12 cellular contexts compared by ENCODE assay signal in genomic region chr13:35252536-35253205, GRCh38.
A peak's percentile ranks its signal among the peaks of the same experiment; 100 is the strongest.
DNase-seq lines count a peak whose midpoint lies in the region; ATAC-seq and TF ChIP-seq lines count a peak whose summit lies in the region.
"Had no signal": no experiment of that assay in that cellular context is flagged by ENCODE, and none has a peak within 500 bp of the region (broad histone marks: within the 10 kb centered on the region; RNA-seq: fewer than 3 reads in every experiment).

No MANE protein-coding gene starts in this region.

- ATAC-seq in GM23338 (no peak), HG03354 (IDR thresholded peaks at IDR 0.05; ENCODE audit: poor library complexity, severe bottlenecking, unreplicated experiment) (peak; percentile 95)
- ATAC-seq: sciatic nerve had no signal

- no peaks in the 10 kb centered on the region for H3K79me2 ChIP-seq in GM23338 (replicated peaks; ENCODE audit: insufficient read depth)
- H3K79me2 ChIP-seq: hepatocyte had no signal

- H3K27me3 ChIP-seq in GM23338 (ENCODE audit: insufficient read depth), result no peaks in the 10 kb centered on the region
- H3K27me3 ChIP-seq: hepatocyte had no signal

- no peaks in the 10 kb centered on the region for H3K27me3 Mint-ChIP-seq in GM23338 (ENCODE audit: insufficient read depth, low read depth, poor library complexity)
- H3K27me3 Mint-ChIP-seq in neural crest cell (ENCODE audit: low read depth), result no peaks in the 10 kb centered on the region

- H3K27ac Mint-ChIP-seq in GM23338, result 0 out of 2 replicates have a peak overlapping the region, but pooled peaks have one; percentile 11
- H3K27ac Mint-ChIP-seq in neural crest cell (ENCODE audit: unreplicated experiment), result peak overlapping the region; percentile 50

- H3K4me3 ChIP-seq in GM23338, result no peak overlapping the region
- H3K4me3 ChIP-seq: hepatocyte had no signal

- H3K9me3 Mint-ChIP-seq in GM23338 (peaks cover 16% of the 10 kb centered on the region), neural crest cell (peaks cover 2% of the 10 kb centered on the region)

- TF ChIP-seq CTCF in GM23338 (conservative IDR thresholded peaks at IDR 0.05; ENCODE audit: low read depth in 2 of 2) (no peak), neural crest cell (conservative IDR thresholded peaks at IDR 0.05) (no peak)

- no peaks in the 10 kb centered on the region for H3K4me1 Mint-ChIP-seq in GM23338
- H3K4me1 Mint-ChIP-seq in neural crest cell, result no peaks in the 10 kb centered on the region

- H3K36me3 ChIP-seq in GM23338 (ENCODE audit: insufficient read depth), result no peaks in the 10 kb centered on the region

- peak; percentile 1 for DNase-seq in GM19240 (ENCODE audit: insufficient read length, low spot score)
- DNase-seq in GM23338 (ENCODE audit: low spot score), result no peak
- DNase-seq in neural crest cell (ENCODE audit: low read depth, low spot score), result no peak
- DNase-seq in anterior cingulate cortex (lab: John Stamatoyannopoulos, UW), result no peak
- DNase-seq in stimulated activated CD4-positive, alpha-beta T cell treated with anti-CD3 and anti-CD28 coated beads, Interleukin-15, amount 100 ng/mL, for 24 hours, result no peak
- DNase-seq in NCI-H2196 (lab: John Stamatoyannopoulos, UW; ENCODE audit: unreplicated experiment), result no peak
- DNase-seq: amygdala, DMS 273 treated with DMSO at 0.1 percent for 48 hours, Karpas-422 had no signal

- H4K20me1 ChIP-seq in GM23338 (replicated peaks; ENCODE audit: insufficient read depth), result no peaks in the 10 kb centered on the region

- H3K36me3 Mint-ChIP-seq in GM23338 (ENCODE audit: low read depth) (peaks cover 51% of the 10 kb centered on the region), neural crest cell (ENCODE audit: low read depth) (peaks cover 17% of the 10 kb centered on the region)

- H3K4me3 Mint-ChIP-seq in GM23338 (no peak overlapping the region), neural crest cell (no peak overlapping the region)

- no peaks in the 10 kb centered on the region for H3F3A ChIP-seq in GM23338 (replicated peaks; ENCODE audit: low read depth)

- no peak overlapping the region for H2AFZ ChIP-seq in GM23338
- H2AFZ ChIP-seq: hepatocyte had no signal

- 0 out of 2 replicates have a peak, but pooled peaks cover 4% of the 10 kb centered on the region for H3K9me2 ChIP-seq in GM23338 (ENCODE audit: insufficient read depth)

- H3K27ac ChIP-seq in GM23338 (ENCODE audit: low read depth), result no peak overlapping the region
- H3K27ac ChIP-seq: hepatocyte had no signal

- H3K4me2 ChIP-seq in GM23338, result no peak overlapping the region
- H3K4me2 ChIP-seq: hepatocyte had no signal

- H3K4me1 ChIP-seq in GM23338 (ENCODE audit: insufficient read depth), result no peaks in the 10 kb centered on the region

TF ChIP-seq in GM23338, 12 proteins besides CTCF, POLR2A, EP300 and RAD21 (continues in another document):
- TF ChIP-seq ZNF331 (CRISPR knock-in tag; IDR thresholded peaks at IDR 0.05; ENCODE audit: low read depth), result no peak
- TF ChIP-seq ZNF114 (CRISPR knock-in tag; IDR thresholded peaks at IDR 0.05), result no peak
- TF ChIP-seq REST (IDR thresholded peaks at IDR 0.05; ENCODE audit: unreplicated experiment), result no peak
- no peak for TF ChIP-seq CREB1 (CRISPR knock-in tag; IDR thresholded peaks at IDR 0.05; ENCODE audit: low read depth)
- no peak for TF ChIP-seq POLR2AphosphoS5 (IDR thresholded peaks at IDR 0.05; ENCODE audit: low read depth)
- TF ChIP-seq NANOG (IDR thresholded peaks at IDR 0.05; ENCODE audit: borderline replicate concordance), result no peak
- TF ChIP-seq STAT1 (IDR thresholded peaks at IDR 0.05; ENCODE audit: unreplicated experiment), result no peak
- no peak for TF ChIP-seq EZH2phosphoT487 (IDR thresholded peaks at IDR 0.05; ENCODE audit: unreplicated experiment)
- no peak for TF ChIP-seq EZH2 (IDR thresholded peaks at IDR 0.05; ENCODE audit: low read depth, unreplicated experiment)
- TF ChIP-seq ETS1 (IDR thresholded peaks at IDR 0.05), result no peak
